In the genomic region with DNA sequence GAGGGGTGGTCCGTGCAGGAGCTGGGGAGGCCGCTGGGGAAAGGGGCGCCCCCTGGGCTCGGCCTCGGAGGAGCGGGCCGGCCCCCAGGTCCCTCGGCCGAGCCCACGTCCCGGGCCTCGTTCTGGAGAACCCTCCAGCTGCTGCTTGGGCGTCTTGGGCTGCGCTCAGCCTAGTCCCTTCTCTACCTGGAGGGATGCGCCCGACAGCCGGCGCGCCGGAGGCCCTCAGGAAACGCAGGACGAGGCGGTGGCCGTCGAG, we compare ENCODE assay signal across 1 cellular context.
TF ChIP-seq lines count a peak whose summit lies in the region.

No MANE protein-coding gene starts in this region.

TF ChIP-seq in H1, 55 proteins besides CTCF, POLR2A, EP300 and RAD21 (continued from another document):
- TF ChIP-seq RBBP5 (IDR thresholded peaks at IDR 0.05; ENCODE audit: borderline replicate concordance, low read depth, low read length) (peak; percentile 7; the same call in 1 of the 2 replicates), KDM4A (IDR thresholded peaks at IDR 0.05; ENCODE audit: low read depth, low read length, severe bottlenecking) (peak; percentile 46), TAF7 (optimal IDR thresholded peaks at IDR 0.05; ENCODE audit: borderline replicate concordance, low read depth, low read length) (peak; percentile 69), EGR1 (IDR thresholded peaks at IDR 0.05; ENCODE audit: borderline replicate concordance, low read depth, low read length) (no peak), TCF12 (IDR thresholded peaks at IDR 0.05; ENCODE audit: low read depth, low read length) (no peak), SIX5 (IDR thresholded peaks at IDR 0.05; ENCODE audit: low read depth, low read length) (no peak), TBP (IDR thresholded peaks at IDR 0.05; ENCODE audit: low read depth, low read length) (0 out of 2 replicates have a peak, but pooled peaks have one; percentile 6), CREB1 (IDR thresholded peaks at IDR 0.05) (0 out of 2 replicates have a peak, but pooled peaks have one; percentile 22), CBX8 (IDR thresholded peaks at IDR 0.05; ENCODE audit: borderline replicate concordance, low read depth, low read length) (no peak), TAF1 (IDR thresholded peaks at IDR 0.05; ENCODE audit: low read depth, low read length) (0 out of 2 replicates have a peak, but pooled peaks have one; percentile 61), SAP30 (IDR thresholded peaks at IDR 0.05; ENCODE audit: insufficient read depth, insufficient replicate concordance, low read length) (no peak)
